Comparison of ENCODE assay signal across 10 cellular contexts in the genomic region with DNA sequence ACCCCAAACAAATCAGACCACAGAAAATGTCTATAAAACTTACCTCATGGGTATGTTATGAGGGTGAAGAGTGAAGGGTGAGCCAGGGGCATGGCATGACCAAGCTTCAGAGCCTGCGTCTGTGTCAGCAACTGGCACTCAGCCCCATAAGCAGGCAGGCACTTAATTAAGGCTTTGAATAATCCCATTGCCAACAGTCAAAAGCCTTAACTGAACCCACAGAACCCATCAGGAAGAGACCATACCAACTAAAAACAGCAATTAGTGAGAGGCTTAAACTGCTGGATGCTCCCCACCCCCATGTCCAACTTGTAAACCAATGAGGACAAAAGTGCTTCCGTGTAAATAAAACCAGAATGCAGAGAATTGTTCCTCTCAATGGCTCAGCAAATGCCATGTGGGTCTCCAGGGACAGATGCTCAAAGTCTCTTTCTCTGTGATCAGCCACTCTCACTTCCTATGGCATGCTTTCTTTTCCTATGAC.
DNase-seq lines count a peak whose midpoint lies in the region; ATAC-seq and TF ChIP-seq lines count a peak whose summit lies in the region.
"Had no signal": no experiment of that assay in that cellular context is flagged by ENCODE, and none has a peak within 500 bp of the region (broad histone marks: within the 10 kb centered on the region; RNA-seq: fewer than 3 reads in every experiment).

No MANE protein-coding gene starts in this region.

- peaks cover 26% of the 10 kb centered on the region for H3K27me3 Mint-ChIP-seq in activated CD4-positive, alpha-beta T cell treated with anti-CD3 and anti-CD28 coated beads, Interleukin-2, amount 10 ng/mL, durations not matched to agents 7 days and 5 days
- peaks cover 3 to 30% (median 16%) of the 10 kb centered on the region in 5 donors for H3K27me3 Mint-ChIP-seq in naive thymus-derived CD4-positive, alpha-beta T cell

- H3K36me3 Mint-ChIP-seq in activated CD4-positive, alpha-beta T cell treated with anti-CD3 and anti-CD28 coated beads, Interleukin-2, amount 10 ng/mL, durations not matched to agents 7 days and 5 days (ENCODE audit: low read depth): no peaks in the 10 kb centered on the region
- no peaks in the 10 kb centered on the region for H3K36me3 Mint-ChIP-seq in naive thymus-derived CD4-positive, alpha-beta T cell

- no peak overlapping the region for H3K27ac Mint-ChIP-seq in activated CD4-positive, alpha-beta T cell treated with anti-CD3 and anti-CD28 coated beads, Interleukin-2, amount 10 ng/mL, durations not matched to agents 7 days and 5 days
- no peak overlapping the region for H3K27ac Mint-ChIP-seq in naive thymus-derived CD4-positive, alpha-beta T cell

- no peaks in the 10 kb centered on the region for H3K9me3 ChIP-seq in right atrium auricular region
- H3K9me3 ChIP-seq in naive thymus-derived CD4-positive, alpha-beta T cell (ENCODE audit: control insufficient read depth in 2 of 3, low read length in 3 of 3): no peaks in the 10 kb centered on the region
- H3K9me3 ChIP-seq: heart left ventricle had no signal

- H3K27me3 ChIP-seq in right atrium auricular region: no peaks in the 10 kb centered on the region
- no peaks in the 10 kb centered on the region for H3K27me3 ChIP-seq in naive thymus-derived CD4-positive, alpha-beta T cell (ENCODE audit: control insufficient read depth in 2 of 2, insufficient read depth in 2 of 2, low read length in 2 of 2)
- H3K27me3 ChIP-seq: heart left ventricle had no signal

- H3K36me3 ChIP-seq in right atrium auricular region: no peaks in the 10 kb centered on the region
- no peaks in the 10 kb centered on the region for H3K36me3 ChIP-seq in naive thymus-derived CD4-positive, alpha-beta T cell (ENCODE audit: control insufficient read depth in 2 of 3, insufficient read depth in 3 of 3, low read length in 3 of 3)
- H3K36me3 ChIP-seq: heart left ventricle had no signal

- H3K4me1 Mint-ChIP-seq in activated CD4-positive, alpha-beta T cell treated with anti-CD3 and anti-CD28 coated beads, Interleukin-2, amount 10 ng/mL, durations not matched to agents 7 days and 5 days: peaks cover 5% of the 10 kb centered on the region
- peaks cover 0 to 10% (median 4%) of the 10 kb centered on the region in 7 donors for H3K4me1 Mint-ChIP-seq in naive thymus-derived CD4-positive, alpha-beta T cell

- CTCF ChIA-PET in activated CD4-positive, alpha-beta T cell treated with anti-CD3 and anti-CD28 coated beads, Interleukin-2, amount 10 ng/mL, durations not matched to agents 7 days and 5 days (lab: Charles Lee): no interaction called here
- CTCF ChIA-PET in naive thymus-derived CD4-positive, alpha-beta T cell (lab: Charles Lee): no interaction called here

- ATAC-seq in Right ventricle myocardium inferior: peak; percentile 39
- ATAC-seq in naive thymus-derived CD4-positive, alpha-beta T cell: no peak
- ATAC-seq: activated T-cell treated with anti-CD3 and anti-CD28 coated beads, Interleukin-2, amount 50 U/mL, for 4 hours had no signal

- no peak overlapping the region for H3K4me3 ChIP-seq in right atrium auricular region
- no peak overlapping the region for H3K4me3 ChIP-seq in naive thymus-derived CD4-positive, alpha-beta T cell (ENCODE audit: low read length)
- H3K4me3 ChIP-seq: heart left ventricle had no signal

- H3K4me1 ChIP-seq in right atrium auricular region: peaks cover 0 to 21% of the 10 kb centered on the region in 2 donors
- H3K4me1 ChIP-seq in naive thymus-derived CD4-positive, alpha-beta T cell (ENCODE audit: control insufficient read depth in 2 of 2, insufficient read depth in 2 of 2, low read length in 2 of 2): no peaks in the 10 kb centered on the region

- no peak overlapping the region for H3K27ac ChIP-seq in right atrium auricular region
- no peak overlapping the region for H3K27ac ChIP-seq in naive thymus-derived CD4-positive, alpha-beta T cell (ENCODE audit: low read depth, low read length)

- POLR2A ChIA-PET in activated CD4-positive, alpha-beta T cell treated with anti-CD3 and anti-CD28 coated beads, Interleukin-2, amount 10 ng/mL, durations not matched to agents 7 days and 5 days (lab: Charles Lee): no interaction called here
- POLR2A ChIA-PET in naive thymus-derived CD4-positive, alpha-beta T cell (lab: Charles Lee): no interaction called here

- H3K4me3 Mint-ChIP-seq in activated CD4-positive, alpha-beta T cell treated with anti-CD3 and anti-CD28 coated beads, Interleukin-2, amount 10 ng/mL, durations not matched to agents 7 days and 5 days: no peak overlapping the region
- H3K4me3 Mint-ChIP-seq in naive thymus-derived CD4-positive, alpha-beta T cell: no peak overlapping the region
- H3K4me3 Mint-ChIP-seq: activated T-cell treated with anti-CD3 and anti-CD28 coated beads, Interleukin-2, amount 50 U/mL, for 4 hours had no signal

- DNase-seq in Right ventricle myocardium inferior (ENCODE audit: missing footprints) (peak; percentile 7), right atrium auricular region (ENCODE audit: low spot score) (no peak), NCI-H748 treated with DMSO at 0.1 percent for 48 hours (lab: John Stamatoyannopoulos, UW) (peak; percentile 47), fibroblast of peridontal ligament (ENCODE audit: extremely low read depth) (peak; percentile 85), posterior cingulate gyrus (no peak)
- DNase-seq in activated CD4-positive, alpha-beta T cell treated with anti-CD3 and anti-CD28 coated beads, Interleukin-2, amount 10 ng/mL, durations not matched to agents 7 days and 5 days: no peak
- DNase-seq in activated CD4-positive, alpha-beta T cell treated with anti-CD3 and anti-CD28 coated beads, Interleukin-2, amount 50 U/mL, for 48 hours: no peak
- no peak for DNase-seq in naive thymus-derived CD4-positive, alpha-beta T cell
- DNase-seq: activated T-cell treated with anti-CD3 and anti-CD28 coated beads, Interleukin-2, amount 50 U/mL, for 4 hours; heart left ventricle had no signal

- intact Hi-C loops in Right ventricle myocardium inferior (cut with DNase I): no loop called here
- intact Hi-C loops in posterior cingulate gyrus (cut with DNase I): no loop called here
- intact Hi-C loops in naive thymus-derived CD4-positive, alpha-beta T cell (cut with micrococcal nuclease): no loop called here

- no peak for TF ChIP-seq CTCF in right atrium auricular region (IDR thresholded peaks at IDR 0.05)

- no peaks in the 10 kb centered on the region for H3K9me3 Mint-ChIP-seq in activated CD4-positive, alpha-beta T cell treated with anti-CD3 and anti-CD28 coated beads, Interleukin-2, amount 10 ng/mL, durations not matched to agents 7 days and 5 days
- no peaks in the 10 kb centered on the region for H3K9me3 Mint-ChIP-seq in naive thymus-derived CD4-positive, alpha-beta T cell
- H3K9me3 Mint-ChIP-seq: activated T-cell treated with anti-CD3 and anti-CD28 coated beads, Interleukin-2, amount 50 U/mL, for 4 hours had no signal

Comparison
In these comparisons a context has a peak if more than half of its experiments do, and no peak if none do; other contexts are left out.
1. DNase-seq: peak in Right ventricle myocardium inferior (single experiment), NCI-H748 treated with DMSO at 0.1 percent for 48 hours (single experiment) and fibroblast of peridontal ligament (single experiment); none in right atrium auricular region (single experiment), activated CD4-positive, alpha-beta T cell treated with anti-CD3 and anti-CD28 coated beads, Interleukin-2, amount 10 ng/mL, durations not matched to agents 7 days and 5 days (single experiment), posterior cingulate gyrus (0 of 10), activated CD4-positive, alpha-beta T cell treated with anti-CD3 and anti-CD28 coated beads, Interleukin-2, amount 50 U/mL, for 48 hours (0 of 2) and naive thymus-derived CD4-positive, alpha-beta T cell (0 of 9).